1 cellular context compared by ENCODE assay signal in the genomic region with DNA sequence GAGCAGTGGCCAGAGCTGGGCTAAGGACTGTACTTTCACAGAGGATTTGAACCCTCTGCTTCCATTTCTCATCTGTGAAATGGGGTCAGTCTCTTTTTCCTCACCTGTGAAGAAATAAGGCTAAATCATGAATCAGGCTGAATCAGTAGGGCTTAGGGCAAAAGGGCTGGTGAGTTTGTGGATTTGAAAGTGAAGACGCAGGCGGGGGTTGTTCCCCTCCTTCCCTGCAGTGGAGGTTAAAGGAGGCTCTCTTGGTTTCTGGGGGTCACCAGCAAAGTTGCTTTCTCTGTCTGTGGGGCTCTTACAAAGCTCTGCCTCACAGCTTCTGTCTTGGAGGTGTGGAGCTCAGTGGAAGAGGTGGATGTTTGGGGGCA.
TF ChIP-seq lines count a peak whose summit lies in the region.

No MANE protein-coding gene starts in this region.

TF ChIP-seq in GM23338, 12 proteins besides CTCF, POLR2A, EP300 and RAD21 (continued from another document):
- TF ChIP-seq, protein P1, sequence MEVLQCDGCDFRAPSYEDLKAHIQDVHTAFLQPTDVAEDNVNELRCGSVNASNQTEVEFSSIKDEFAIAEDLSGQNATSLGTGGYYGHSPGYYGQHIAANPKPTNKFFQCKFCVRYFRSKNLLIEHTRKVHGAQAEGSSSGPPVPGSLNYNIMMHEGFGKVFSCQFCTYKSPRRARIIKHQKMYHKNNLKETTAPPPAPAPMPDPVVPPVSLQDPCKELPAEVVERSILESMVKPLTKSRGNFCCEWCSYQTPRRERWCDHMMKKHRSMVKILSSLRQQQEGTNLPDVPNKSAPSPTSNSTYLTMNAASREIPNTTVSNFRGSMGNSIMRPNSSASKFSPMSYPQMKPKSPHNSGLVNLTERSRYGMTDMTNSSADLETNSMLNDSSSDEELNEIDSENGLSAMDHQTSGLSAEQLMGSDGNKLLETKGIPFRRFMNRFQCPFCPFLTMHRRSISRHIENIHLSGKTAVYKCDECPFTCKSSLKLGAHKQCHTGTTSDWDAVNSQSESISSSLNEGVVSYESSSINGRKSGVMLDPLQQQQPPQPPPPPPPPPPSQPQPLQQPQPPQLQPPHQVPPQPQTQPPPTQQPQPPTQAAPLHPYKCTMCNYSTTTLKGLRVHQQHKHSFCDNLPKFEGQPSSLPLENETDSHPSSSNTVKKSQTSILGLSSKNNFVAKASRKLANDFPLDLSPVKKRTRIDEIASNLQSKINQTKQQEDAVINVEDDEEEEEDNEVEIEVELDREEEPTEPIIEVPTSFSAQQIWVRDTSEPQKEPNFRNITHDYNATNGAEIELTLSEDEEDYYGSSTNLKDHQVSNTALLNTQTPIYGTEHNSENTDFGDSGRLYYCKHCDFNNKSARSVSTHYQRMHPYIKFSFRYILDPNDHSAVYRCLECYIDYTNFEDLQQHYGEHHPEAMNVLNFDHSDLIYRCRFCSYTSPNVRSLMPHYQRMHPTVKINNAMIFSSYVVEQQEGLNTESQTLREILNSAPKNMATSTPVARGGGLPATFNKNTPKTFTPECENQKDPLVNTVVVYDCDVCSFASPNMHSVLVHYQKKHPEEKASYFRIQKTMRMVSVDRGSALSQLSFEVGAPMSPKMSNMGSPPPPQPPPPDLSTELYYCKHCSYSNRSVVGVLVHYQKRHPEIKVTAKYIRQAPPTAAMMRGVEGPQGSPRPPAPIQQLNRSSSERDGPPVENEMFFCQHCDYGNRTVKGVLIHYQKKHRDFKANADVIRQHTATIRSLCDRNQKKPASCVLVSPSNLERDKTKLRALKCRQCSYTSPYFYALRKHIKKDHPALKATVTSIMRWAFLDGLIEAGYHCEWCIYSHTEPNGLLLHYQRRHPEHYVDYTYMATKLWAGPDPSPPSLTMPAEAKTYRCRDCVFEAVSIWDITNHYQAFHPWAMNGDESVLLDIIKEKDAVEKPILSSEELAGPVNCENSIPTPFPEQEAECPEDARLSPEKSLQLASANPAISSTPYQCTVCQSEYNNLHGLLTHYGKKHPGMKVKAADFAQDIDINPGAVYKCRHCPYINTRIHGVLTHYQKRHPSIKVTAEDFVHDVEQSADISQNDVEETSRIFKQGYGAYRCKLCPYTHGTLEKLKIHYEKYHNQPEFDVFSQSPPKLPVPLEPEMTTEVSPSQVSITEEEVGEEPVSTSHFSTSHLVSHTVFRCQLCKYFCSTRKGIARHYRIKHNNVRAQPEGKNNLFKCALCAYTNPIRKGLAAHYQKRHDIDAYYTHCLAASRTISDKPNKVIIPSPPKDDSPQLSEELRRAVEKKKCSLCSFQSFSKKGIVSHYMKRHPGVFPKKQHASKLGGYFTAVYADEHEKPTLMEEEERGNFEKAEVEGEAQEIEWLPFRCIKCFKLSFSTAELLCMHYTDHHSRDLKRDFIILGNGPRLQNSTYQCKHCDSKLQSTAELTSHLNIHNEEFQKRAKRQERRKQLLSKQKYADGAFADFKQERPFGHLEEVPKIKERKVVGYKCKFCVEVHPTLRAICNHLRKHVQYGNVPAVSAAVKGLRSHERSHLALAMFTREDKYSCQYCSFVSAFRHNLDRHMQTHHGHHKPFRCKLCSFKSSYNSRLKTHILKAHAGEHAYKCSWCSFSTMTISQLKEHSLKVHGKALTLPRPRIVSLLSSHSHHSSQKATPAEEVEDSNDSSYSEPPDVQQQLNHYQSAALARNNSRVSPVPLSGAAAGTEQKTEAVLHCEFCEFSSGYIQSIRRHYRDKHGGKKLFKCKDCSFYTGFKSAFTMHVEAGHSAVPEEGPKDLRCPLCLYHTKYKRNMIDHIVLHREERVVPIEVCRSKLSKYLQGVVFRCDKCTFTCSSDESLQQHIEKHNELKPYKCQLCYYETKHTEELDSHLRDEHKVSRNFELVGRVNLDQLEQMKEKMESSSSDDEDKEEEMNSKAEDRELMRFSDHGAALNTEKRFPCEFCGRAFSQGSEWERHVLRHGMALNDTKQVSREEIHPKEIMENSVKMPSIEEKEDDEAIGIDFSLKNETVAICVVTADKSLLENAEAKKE (CRISPR knock-in tag; IDR thresholded peaks at IDR 0.05): no peak
- TF ChIP-seq, protein P2, sequence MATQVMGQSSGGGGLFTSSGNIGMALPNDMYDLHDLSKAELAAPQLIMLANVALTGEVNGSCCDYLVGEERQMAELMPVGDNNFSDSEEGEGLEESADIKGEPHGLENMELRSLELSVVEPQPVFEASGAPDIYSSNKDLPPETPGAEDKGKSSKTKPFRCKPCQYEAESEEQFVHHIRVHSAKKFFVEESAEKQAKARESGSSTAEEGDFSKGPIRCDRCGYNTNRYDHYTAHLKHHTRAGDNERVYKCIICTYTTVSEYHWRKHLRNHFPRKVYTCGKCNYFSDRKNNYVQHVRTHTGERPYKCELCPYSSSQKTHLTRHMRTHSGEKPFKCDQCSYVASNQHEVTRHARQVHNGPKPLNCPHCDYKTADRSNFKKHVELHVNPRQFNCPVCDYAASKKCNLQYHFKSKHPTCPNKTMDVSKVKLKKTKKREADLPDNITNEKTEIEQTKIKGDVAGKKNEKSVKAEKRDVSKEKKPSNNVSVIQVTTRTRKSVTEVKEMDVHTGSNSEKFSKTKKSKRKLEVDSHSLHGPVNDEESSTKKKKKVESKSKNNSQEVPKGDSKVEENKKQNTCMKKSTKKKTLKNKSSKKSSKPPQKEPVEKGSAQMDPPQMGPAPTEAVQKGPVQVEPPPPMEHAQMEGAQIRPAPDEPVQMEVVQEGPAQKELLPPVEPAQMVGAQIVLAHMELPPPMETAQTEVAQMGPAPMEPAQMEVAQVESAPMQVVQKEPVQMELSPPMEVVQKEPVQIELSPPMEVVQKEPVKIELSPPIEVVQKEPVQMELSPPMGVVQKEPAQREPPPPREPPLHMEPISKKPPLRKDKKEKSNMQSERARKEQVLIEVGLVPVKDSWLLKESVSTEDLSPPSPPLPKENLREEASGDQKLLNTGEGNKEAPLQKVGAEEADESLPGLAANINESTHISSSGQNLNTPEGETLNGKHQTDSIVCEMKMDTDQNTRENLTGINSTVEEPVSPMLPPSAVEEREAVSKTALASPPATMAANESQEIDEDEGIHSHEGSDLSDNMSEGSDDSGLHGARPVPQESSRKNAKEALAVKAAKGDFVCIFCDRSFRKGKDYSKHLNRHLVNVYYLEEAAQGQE (IDR thresholded peaks at IDR 0.05; ENCODE audit: unreplicated experiment): no peak
- TF ChIP-seq CREB1 (CRISPR knock-in tag; IDR thresholded peaks at IDR 0.05; ENCODE audit: low read depth): no peak
